Comparison of ENCODE assay signal across 19 cellular contexts in the genomic region with DNA sequence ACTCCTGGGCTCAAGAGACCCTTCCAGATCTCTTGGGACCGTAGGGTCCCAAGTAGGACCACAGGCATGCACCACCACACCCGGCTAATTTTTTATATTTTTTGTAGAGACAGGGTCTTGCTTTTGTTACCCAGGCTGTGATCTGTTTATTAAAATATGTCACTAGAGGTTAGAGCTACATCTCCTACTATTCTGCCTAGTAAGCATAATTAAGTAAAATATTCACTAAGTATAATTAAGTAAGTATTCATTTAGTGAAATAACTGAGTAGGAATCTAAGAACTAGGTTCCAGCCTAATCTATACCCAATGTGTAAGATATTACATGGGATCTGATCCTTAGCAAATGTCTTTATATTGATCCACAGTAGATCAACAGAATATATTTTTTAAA. TPM values are rescaled to one million over a fixed set of nuclear protein-coding genes. Genes with fewer than 3 reads are reported as not detected.
DNase-seq lines count a peak whose midpoint lies in the region; ATAC-seq and TF ChIP-seq lines count a peak whose summit lies in the region.
"Had no signal": no experiment of that assay in that cellular context is flagged by ENCODE, and none has a peak within 500 bp of the region (broad histone marks: within the 10 kb centered on the region; RNA-seq: fewer than 3 reads in every experiment).

No MANE protein-coding gene starts in this region.

- H3K27me3 Mint-ChIP-seq in activated naive CD4-positive, alpha-beta T cell treated with anti-CD3 and anti-CD28 coated beads, Interleukin-2, amount 10 ng/mL, durations not matched to agents 7 days and 5 days = no peaks in the 10 kb centered on the region
- peaks cover 2% of the 10 kb centered on the region for H3K27me3 Mint-ChIP-seq in IgD-negative memory B cell
- H3K27me3 Mint-ChIP-seq in activated naive CD8-positive, alpha-beta T cell treated with anti-CD3 and anti-CD28 coated beads, Interleukin-2, amount 50 U/mL, for 24 hours = no peaks in the 10 kb centered on the region

- peak overlapping the region; percentile 72 for H3K4me3 Mint-ChIP-seq in activated naive CD4-positive, alpha-beta T cell treated with anti-CD3 and anti-CD28 coated beads, Interleukin-2, amount 10 ng/mL, durations not matched to agents 7 days and 5 days
- peak overlapping the region in 3 of 4 donors; percentile 41 to 92 (median 87) for H3K4me3 Mint-ChIP-seq in IgD-negative memory B cell
- H3K4me3 Mint-ChIP-seq in activated naive CD8-positive, alpha-beta T cell treated with anti-CD3 and anti-CD28 coated beads, Interleukin-2, amount 50 U/mL, for 24 hours = peak overlapping the region; percentile 60

- H3K36me3 Mint-ChIP-seq in activated naive CD4-positive, alpha-beta T cell treated with anti-CD3 and anti-CD28 coated beads, Interleukin-2, amount 10 ng/mL, durations not matched to agents 7 days and 5 days = no peaks in the 10 kb centered on the region
- no peaks in the 10 kb centered on the region for H3K36me3 Mint-ChIP-seq in IgD-negative memory B cell
- no peaks in the 10 kb centered on the region for H3K36me3 Mint-ChIP-seq in activated naive CD8-positive, alpha-beta T cell treated with anti-CD3 and anti-CD28 coated beads, Interleukin-2, amount 50 U/mL, for 24 hours (ENCODE audit: low read depth)
- H3K36me3 Mint-ChIP-seq: immature natural killer cell had no signal

- no peak overlapping the region for H3K4me3 ChIP-seq in spleen
- H3K4me3 ChIP-seq: heart right ventricle, ovary had no signal

- peaks cover 9 to 50% (median 27%) of the 10 kb centered on the region in 6 donors for H3K4me1 ChIP-seq in spleen

- CTCF ChIA-PET in activated naive CD4-positive, alpha-beta T cell treated with anti-CD3 and anti-CD28 coated beads, Interleukin-2, amount 10 ng/mL, durations not matched to agents 7 days and 5 days (lab: Charles Lee) = interaction anchor here (0.7 to 2.0 kb wide), 6 partner anchors 17 to 297 kb away, joined by 3 to 9 read pairs (median 5); no protein-coding TSS in a partner anchor

- intact Hi-C loops in spleen (cut with DNase I; ENCODE audit: low total_unique reads) = no loop called here
- intact Hi-C loops in left cardiac atrium (cut with DNase I) = no loop called here

- no peak for DNase-seq in activated naive CD4-positive, alpha-beta T cell treated with anti-CD3 and anti-CD28 coated beads, Interleukin-2, amount 10 ng/mL, durations not matched to agents 7 days and 5 days
- no peak for DNase-seq in activated naive CD4-positive, alpha-beta T cell (lab: John Stamatoyannopoulos, UW)
- DNase-seq in activated naive CD8-positive, alpha-beta T cell treated with anti-CD3 and anti-CD28 coated beads, Interleukin-2, amount 50 U/mL, for 24 hours = no peak
- DNase-seq in spleen = no peak
- no peak for DNase-seq in stimulated activated CD4-positive, alpha-beta T cell treated with anti-CD3 and anti-CD28 coated beads, Interleukin-4, amount 100 ng/mL, for 1 hour
- DNase-seq in left cardiac atrium = no peak
- DNase-seq: activated CD4-positive, alpha-beta T cell treated with anti-CD3 and anti-CD28 coated beads, Interleukin-2, amount 50 U/mL, for 1 hour; Calu3; heart right ventricle; NCI-H1105 treated with DMSO at 0.1 percent for 48 hours; NCI-H524; OCI-M1; ovary; SHP77 treated with DMSO at 0.1 percent for 48 hours had no signal

- 91 to 95% (median 94%) methylated on average over 2 of the region's 2 CpGs for WGBS in spleen, 5 donors

- H3K4me1 Mint-ChIP-seq in activated naive CD4-positive, alpha-beta T cell treated with anti-CD3 and anti-CD28 coated beads, Interleukin-2, amount 10 ng/mL, durations not matched to agents 7 days and 5 days = peaks cover 29% of the 10 kb centered on the region
- peaks cover 20 to 29% (median 24%) of the 10 kb centered on the region in 3 donors for H3K4me1 Mint-ChIP-seq in IgD-negative memory B cell
- peaks cover 25% of the 10 kb centered on the region for H3K4me1 Mint-ChIP-seq in activated naive CD8-positive, alpha-beta T cell treated with anti-CD3 and anti-CD28 coated beads, Interleukin-2, amount 50 U/mL, for 24 hours

- no peak for ATAC-seq in activated naive CD8-positive, alpha-beta T cell treated with anti-CD3 and anti-CD28 coated beads, Interleukin-2, amount 50 U/mL, for 24 hours
- ATAC-seq in GM18858 (IDR thresholded peaks at IDR 0.05; ENCODE audit: unreplicated experiment) (no peak), left cardiac atrium (no peak)
- ATAC-seq: heart right ventricle had no signal

- no peaks in the 10 kb centered on the region for H3K36me3 ChIP-seq in spleen
- H3K36me3 ChIP-seq: heart right ventricle, ovary had no signal

- no peaks in the 10 kb centered on the region for H3K27me3 ChIP-seq in spleen (replicated peaks in 1 of 7)
- H3K27me3 ChIP-seq: heart right ventricle, ovary had no signal

- no peak for TF ChIP-seq CTCF in spleen (IDR thresholded peaks at IDR 0.05 in 8 of 11, conservative IDR thresholded peaks at IDR 0.05 in 3 of 11)

- H3K9me3 ChIP-seq in spleen = peaks cover 0 to 7% (median 0%) of the 10 kb centered on the region in 8 donors
- H3K9me3 ChIP-seq: heart right ventricle, ovary had no signal

- H3K27ac Mint-ChIP-seq in activated naive CD4-positive, alpha-beta T cell treated with anti-CD3 and anti-CD28 coated beads, Interleukin-2, amount 10 ng/mL, durations not matched to agents 7 days and 5 days = peak overlapping the region; percentile 92
- H3K27ac Mint-ChIP-seq in IgD-negative memory B cell = peak overlapping the region; percentile 33 to 95 (median 91)
- H3K27ac Mint-ChIP-seq in activated naive CD8-positive, alpha-beta T cell treated with anti-CD3 and anti-CD28 coated beads, Interleukin-2, amount 50 U/mL, for 24 hours = no peak overlapping the region

- H3K27ac ChIP-seq in spleen = peak overlapping the region in 5 of 8 donors; percentile 37 to 78 (median 53)
- H3K27ac ChIP-seq: heart right ventricle, ovary had no signal

- no peak for TF ChIP-seq POLR2A in spleen (IDR thresholded peaks at IDR 0.05)

- no peaks in the 10 kb centered on the region for H3K9me3 Mint-ChIP-seq in activated naive CD4-positive, alpha-beta T cell treated with anti-CD3 and anti-CD28 coated beads, Interleukin-2, amount 10 ng/mL, durations not matched to agents 7 days and 5 days
- H3K9me3 Mint-ChIP-seq in IgD-negative memory B cell = no peaks in the 10 kb centered on the region
- H3K9me3 Mint-ChIP-seq in activated naive CD8-positive, alpha-beta T cell treated with anti-CD3 and anti-CD28 coated beads, Interleukin-2, amount 50 U/mL, for 24 hours = no peaks in the 10 kb centered on the region
- H3K9me3 Mint-ChIP-seq: immature natural killer cell had no signal

RNA-seq across cellular contexts. Expression of gene GCM1, which starts 40.2 kb away (rescaled TPM):
- not detected for polyA plus RNA-seq in IgD-negative memory B cell
- total RNA-seq in spleen = 1 to 10 TPM in 2 of 7 donors, under 1 TPM in 4, not detected in 1; 0.13 to 1.9 (median 0.42) TPM
- under 1 TPM; 0.05 to 0.22 (median 0.06) TPM for polyA plus RNA-seq in spleen
- under 1 TPM in 1 of 2 donors, not detected in 1; 0.08 TPM for total RNA-seq in left cardiac atrium
- total RNA-seq: heart right ventricle, HT-29, ovary had no signal
- polyA plus RNA-seq: immature natural killer cell, liver, ovary had no signal
